ENCODE assay signal across 13 cellular contexts in the genomic region with DNA sequence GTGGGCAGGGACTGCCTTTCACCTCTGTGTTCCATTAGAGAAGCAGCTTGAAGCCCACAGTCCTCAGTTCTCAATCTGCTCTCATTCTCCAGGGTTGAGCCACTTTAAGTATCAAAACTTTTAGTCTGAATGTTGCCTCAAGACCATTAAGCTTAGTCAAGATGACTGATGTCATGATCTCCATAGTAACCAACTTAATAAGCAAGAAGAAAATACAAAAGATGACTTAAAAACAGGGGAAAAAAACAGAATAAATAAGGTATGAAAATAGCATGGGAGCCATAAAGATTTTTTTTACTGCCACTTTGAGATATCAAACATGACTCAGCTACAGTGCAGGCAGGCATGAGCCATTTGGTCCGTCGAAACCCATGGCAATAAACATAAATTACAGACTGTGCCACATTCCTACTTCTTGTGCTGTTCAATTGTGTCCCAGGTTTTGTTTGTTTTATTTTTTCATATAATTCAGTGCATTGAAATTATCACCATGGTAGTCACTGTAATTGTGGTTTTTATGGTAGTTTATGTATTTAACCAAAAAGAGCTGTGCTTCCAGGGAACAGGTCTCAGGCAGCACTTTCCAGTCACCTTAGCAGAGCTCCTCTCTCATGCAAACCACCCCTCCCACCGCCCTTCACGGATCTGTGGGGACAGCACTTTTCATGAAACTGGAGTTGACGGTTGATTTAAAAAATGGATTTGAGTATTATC.
A peak's percentile ranks its signal among the peaks of the same experiment; 100 is the strongest.
DNase-seq lines count a peak whose midpoint lies in the region; ATAC-seq and TF ChIP-seq lines count a peak whose summit lies in the region.
"Had no signal": no experiment of that assay in that cellular context is flagged by ENCODE, and none has a peak within 500 bp of the region (broad histone marks: within the 10 kb centered on the region; RNA-seq: fewer than 3 reads in every experiment).

No MANE protein-coding gene starts in this region.

- intact Hi-C loops in gastrocnemius medialis (cut with DNase I; ENCODE audit: low total_unique reads): loop anchor here (10.0 kb wide), 1 partner anchor 493 kb away; no protein-coding TSS in a partner anchor

- H3K27me3 ChIP-seq in MM.1S (replicated peaks; ENCODE audit: insufficient read depth, low read length) (no peaks in the 10 kb centered on the region), gastrocnemius medialis (no peaks in the 10 kb centered on the region)

- H3K79me2 ChIP-seq in MM.1S (ENCODE audit: low read length): no peaks in the 10 kb centered on the region

- H3K4me1 ChIP-seq in MM.1S (ENCODE audit: low read length) (peaks cover 38% of the 10 kb centered on the region), gastrocnemius medialis (peaks cover 40 to 47% of the 10 kb centered on the region in 2 donors)

- H3K9ac ChIP-seq in MM.1S (ENCODE audit: low read length): no peak overlapping the region

- no peak for TF ChIP-seq POLR2A in gastrocnemius medialis (IDR thresholded peaks at IDR 0.05)

- DNase-seq in NCI-H2171 treated with DMSO at 0.1 percent for 48 hours (lab: John Stamatoyannopoulos, UW): peak; percentile 32
- DNase-seq in NCI-H2171 (lab: John Stamatoyannopoulos, UW): no peak
- no peak for DNase-seq in MM.1S
- peak; percentile 56 for DNase-seq in T1000 (lab: John Stamatoyannopoulos, UW)
- DNase-seq in gastrocnemius medialis: no peak
- DNase-seq in activated CD4-positive, CD25-positive, alpha-beta regulatory T cell treated with anti-CD3 and anti-CD28 coated beads, Interleukin-2, amount 50 U/mL, for 72 hours: no peak
- DNase-seq in NCI-H1436 (lab: John Stamatoyannopoulos, UW): no peak
- DNase-seq: activated gamma-delta T cell treated with Interleukin-2 at 50 U/mL for 16 hours, occipital lobe, T-helper 1 cell had no signal

- H3K4me3 ChIP-seq in MM.1S (ENCODE audit: low read length): no peak overlapping the region
- no peak overlapping the region for H3K4me3 ChIP-seq in gastrocnemius medialis
- H3K4me3 ChIP-seq: esophagus muscularis mucosa, GM23338 had no signal

- no peak overlapping the region for H3K4me2 ChIP-seq in MM.1S (ENCODE audit: low read depth, low read length)
- H3K4me2 ChIP-seq: GM23338 had no signal

- ATAC-seq in gastrocnemius medialis: no peak
- ATAC-seq in GM21737 (IDR thresholded peaks at IDR 0.05; ENCODE audit: unreplicated experiment): no peak
- ATAC-seq: GM23338 had no signal

- H3K9me2 ChIP-seq in MM.1S (replicated peaks; ENCODE audit: insufficient read depth, low read length): no peaks in the 10 kb centered on the region

- H3K36me3 ChIP-seq in MM.1S (replicated peaks; ENCODE audit: insufficient read depth, low read length) (no peaks in the 10 kb centered on the region), gastrocnemius medialis (no peaks in the 10 kb centered on the region)
- H3K36me3 ChIP-seq: esophagus muscularis mucosa had no signal

- peaks cover 25% of the 10 kb centered on the region for H3F3A ChIP-seq in MM.1S (ENCODE audit: insufficient read depth, low read length)

- in situ Hi-C loops in gastrocnemius medialis (cut with MboI; ENCODE audit: low sequenced_read_pairs in 4 of 4): loop anchor here in 1 of 4 donors (10.0 kb wide), 1 partner anchor 127 kb away; no protein-coding TSS in a partner anchor

- no peak for TF ChIP-seq CTCF in MM.1S (IDR thresholded peaks at IDR 0.05; ENCODE audit: low read length)
- TF ChIP-seq CTCF in gastrocnemius medialis (IDR thresholded peaks at IDR 0.05 in 4 of 5, conservative IDR thresholded peaks at IDR 0.05 in 1 of 5): no peak

- H4K20me1 ChIP-seq in MM.1S (ENCODE audit: insufficient read depth, low read length): no peaks in the 10 kb centered on the region

- H2AFZ ChIP-seq in MM.1S (ENCODE audit: low read length): peak overlapping the region; percentile 2; the same call in 1 of the 2 replicates
- H2AFZ ChIP-seq: GM23338 had no signal

- H3K9me3 ChIP-seq in MM.1S (replicated peaks; ENCODE audit: insufficient read depth, low read length) (no peaks in the 10 kb centered on the region), gastrocnemius medialis (no peaks in the 10 kb centered on the region)
- H3K9me3 ChIP-seq: esophagus muscularis mucosa had no signal

- H3K27ac ChIP-seq in MM.1S (ENCODE audit: low read length) (peak overlapping the region; percentile 71; the same call in 1 of the 2 replicates), gastrocnemius medialis (peak overlapping the region; percentile 2 to 84 (median 80))
- H3K27ac ChIP-seq: esophagus muscularis mucosa had no signal

Comparison
In these comparisons a context has a peak if more than half of its experiments do, and no peak if none do; other contexts are left out.
1. DNase-seq: peak in NCI-H2171 treated with DMSO at 0.1 percent for 48 hours (single experiment) and T1000 (single experiment); none in NCI-H2171 (single experiment), MM.1S (single experiment), gastrocnemius medialis (0 of 2), activated CD4-positive, CD25-positive, alpha-beta regulatory T cell treated with anti-CD3 and anti-CD28 coated beads, Interleukin-2, amount 50 U/mL, for 72 hours (single experiment) and NCI-H1436 (single experiment).